Comparison of ENCODE assay signal across 25 cellular contexts in genomic region chr2:52572469-52572894, GRCh38.
"Had no signal": no experiment of that assay in that cellular context is flagged by ENCODE, and none has a peak within 500 bp of the region (broad histone marks: within the 10 kb centered on the region; RNA-seq: fewer than 3 reads in every experiment).

No MANE protein-coding gene starts in this region.

- H3K27ac Mint-ChIP-seq: endodermal cell, memory B cell, mesothelial cell of epicardium, natural killer cell had no signal

- H3K9me3 ChIP-seq: colonic mucosa, tibial artery had no signal

- H3K27me3 Mint-ChIP-seq: memory B cell had no signal

- H3K4me1 ChIP-seq: colonic mucosa, heart left ventricle, lower lobe of right lung, parathyroid adenoma, psoas muscle, suprapubic skin, tibial artery had no signal

- H3K36me3 ChIP-seq: cardiac muscle cell, colonic mucosa, heart left ventricle, lower lobe of right lung, suprapubic skin, tibial artery had no signal

- ATAC-seq: heart left ventricle; left lobe of liver; natural killer cell; psoas muscle; stimulated activated naive CD8-positive, alpha-beta T cell treated with anti-CD3 and anti-CD28 coated beads, Interleukin-15, Interleukin-2, amounts not matched to agents 100 U/mL and 50 U/mL, for 24 hours had no signal

- DNase-seq: cerebellar nuclear complex; colonic mucosa; dermis blood vessel endothelial cell; endodermal cell; erythroblast; foreskin melanocyte; hippocampal formation; lower lobe of right lung; natural killer cell; nucleus accumbens; psoas muscle; retina; small intestine; stimulated activated CD4-positive, alpha-beta T cell treated with anti-CD3 and anti-CD28 coated beads, Interleukin-12 subunit alpha, Interleukin-12 subunit beta, amount 100 ng/mL, for 4 hours; stimulated activated CD4-positive, alpha-beta T cell treated with anti-CD3 and anti-CD28 coated beads, Interleukin-2, amount 100 ng/mL, for 48 hours; stimulated activated naive CD8-positive, alpha-beta T cell treated with anti-CD3 and anti-CD28 coated beads, Interleukin-15, Interleukin-2, amounts not matched to agents 100 U/mL and 50 U/mL, for 24 hours had no signal

- H3K4me3 ChIP-seq: cardiac muscle cell, colonic mucosa, heart left ventricle, lower lobe of right lung, psoas muscle, suprapubic skin, tibial artery had no signal

- H3K36me3 Mint-ChIP-seq: memory B cell had no signal

- H3K4me1 Mint-ChIP-seq: endodermal cell, memory B cell, mesothelial cell of epicardium, natural killer cell, neural crest cell had no signal

- H3K4me3 Mint-ChIP-seq: endodermal cell, memory B cell, mesothelial cell of epicardium, natural killer cell, neural crest cell had no signal

- H3K27ac ChIP-seq: cardiac muscle cell, colonic mucosa, heart left ventricle, lower lobe of right lung, parathyroid adenoma, psoas muscle, suprapubic skin, tibial artery had no signal

- H3K27me3 ChIP-seq: cardiac muscle cell, colonic mucosa, heart left ventricle, suprapubic skin, tibial artery had no signal
